Comparison of ENCODE assay signal across 22 cellular contexts in genomic region chr4:142977182-142977581, GRCh38.
"Had no signal": no experiment of that assay in that cellular context is flagged by ENCODE, and none has a peak within 500 bp of the region (broad histone marks: within the 10 kb centered on the region; RNA-seq: fewer than 3 reads in every experiment).

No MANE protein-coding gene starts in this region.

- H3K4me1 ChIP-seq: foreskin keratinocyte, gastrocnemius medialis, heart right ventricle, left lung, lower lobe of right lung had no signal

- H3K27me3 ChIP-seq: esophagus muscularis mucosa, gastrocnemius medialis, heart right ventricle, left lung had no signal

- H3K27ac ChIP-seq: coronary artery, dorsolateral prefrontal cortex, esophagus muscularis mucosa, foreskin keratinocyte, gastrocnemius medialis, heart right ventricle, left lung, lower lobe of right lung had no signal

- DNase-seq: dermis blood vessel endothelial cell; dorsolateral prefrontal cortex; effector CD4-positive, alpha-beta T cell; effector memory CD4-positive, alpha-beta T cell; foreskin keratinocyte; gastrocnemius medialis; glutamatergic neuron; head of caudate nucleus; heart right ventricle; hippocampal formation; left cardiac atrium; left lung; left ventricle myocardium superior; lower lobe of right lung; mesenchymal stem cell; mucosa of descending colon; naive B cell had no signal

- ATAC-seq: foreskin keratinocyte, gastrocnemius medialis, heart right ventricle, left cardiac atrium, left lung, left ventricle myocardium superior, lower lobe of right lung, mucosa of descending colon had no signal

- H3K9me3 ChIP-seq: esophagus muscularis mucosa, gastrocnemius medialis, heart right ventricle, left lung, lower lobe of right lung, mucosa of descending colon had no signal

- H3K36me3 ChIP-seq: esophagus muscularis mucosa, gastrocnemius medialis, heart right ventricle, left lung, lower lobe of right lung had no signal

- H3K4me3 ChIP-seq: coronary artery, dorsolateral prefrontal cortex, esophagus muscularis mucosa, gastrocnemius medialis, heart right ventricle, left lung, lower lobe of right lung, mucosa of descending colon had no signal

- FAIRE-seq: endothelial cell of umbilical vein, islet of Langerhans, keratinocyte had no signal
